In the genomic region with DNA sequence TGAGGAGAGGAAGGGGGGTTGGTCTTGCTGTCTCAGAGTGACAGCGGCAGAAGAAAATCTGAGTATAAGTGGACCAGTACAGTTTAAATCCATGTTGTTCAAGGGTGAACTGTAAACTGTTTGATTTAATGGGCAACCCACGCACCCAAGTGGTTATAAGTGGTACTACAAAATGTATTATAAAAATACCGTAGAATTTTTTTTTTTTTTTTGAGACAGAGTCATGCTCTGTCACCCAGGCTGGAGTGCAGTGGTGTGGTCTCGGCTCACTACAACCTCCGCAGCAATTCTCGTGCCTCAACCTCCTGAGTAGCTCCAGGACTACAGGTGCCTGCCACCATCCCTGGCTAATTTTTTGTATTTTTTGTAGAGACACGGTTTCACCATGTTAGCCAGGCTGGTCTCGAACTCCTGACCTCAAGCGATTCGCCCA, we compare ENCODE assay signal across 8 cellular contexts. TPM values are rescaled to one million over a fixed set of nuclear protein-coding genes. Genes with fewer than 3 reads are reported as not detected.
DNase-seq lines count a peak whose midpoint lies in the region; ATAC-seq, FAIRE-seq and TF ChIP-seq lines count a peak whose summit lies in the region.

No MANE protein-coding gene starts in this region.

- ATAC-seq in GM18511 (IDR thresholded peaks at IDR 0.05; ENCODE audit: unreplicated experiment) (no peak), HG02938 (IDR thresholded peaks at IDR 0.05; ENCODE audit: unreplicated experiment) (no peak)

- H3K4me3 ChIP-seq in AG09309 (ENCODE audit: control insufficient read depth, low read depth, low read length) (no peak overlapping the region), epithelial cell of proximal tubule (ENCODE audit: low read depth, low read length) (no peak overlapping the region), neutrophil (ENCODE audit: low read depth in 1 of 2, low read length in 1 of 2) (no peak overlapping the region)

- peaks cover 18 to 25% of the 10 kb centered on the region in 2 experiments for H3K4me1 ChIP-seq in neutrophil (ENCODE audit: control insufficient read depth in 1 of 2, insufficient read depth in 1 of 2, low read depth in 1 of 2, low read length in 1 of 2)

- H3K36me3 ChIP-seq in neutrophil: peaks cover 16% of the 10 kb centered on the region

- no peak for FAIRE-seq in GM12891 (lab: Jason Lieb, UNC)

- H3K9me3 ChIP-seq in neutrophil: no peaks in the 10 kb centered on the region

- DNase-seq in AG09309 (ENCODE audit: low read depth) (peak; percentile 32), GM12891 (ENCODE audit: insufficient read length, low spot score) (no peak), NCI-H2196 (lab: John Stamatoyannopoulos, UW; ENCODE audit: unreplicated experiment) (peak; percentile 58), epithelial cell of proximal tubule (ENCODE audit: low read depth) (no peak)
- DNase-seq in activated CD4-positive, alpha-beta T cell treated with anti-CD3 and anti-CD28 coated beads for 4 hours: peak; percentile 35 to 39

- H3K27me3 ChIP-seq in neutrophil: no peaks in the 10 kb centered on the region

- H3K27ac ChIP-seq in neutrophil: no peak overlapping the region

- peak; percentile 43 for TF ChIP-seq CTCF in AG09309 (IDR thresholded peaks at IDR 0.05; ENCODE audit: control insufficient read depth, insufficient read depth, low read depth, low read length, missing control alignments)
- peak; percentile 54 for TF ChIP-seq CTCF in epithelial cell of proximal tubule (conservative IDR thresholded peaks at IDR 0.05; ENCODE audit: low read depth, low read length)
- TF ChIP-seq CTCF in neutrophil (IDR thresholded peaks at IDR 0.05): peak; percentile 54

- no peak for TF ChIP-seq POLR2A in GM12891 (IDR thresholded peaks at IDR 0.05; ENCODE audit: low read depth, low read length)

TF ChIP-seq in GM12891, 5 proteins besides CTCF, POLR2A, EP300 and RAD21:
- TF ChIP-seq TAF1 (IDR thresholded peaks at IDR 0.05; ENCODE audit: low read depth, low read length) (no peak), POLR2AphosphoS5 (IDR thresholded peaks at IDR 0.05; ENCODE audit: low read depth, low read length) (no peak), PAX5 (IDR thresholded peaks at IDR 0.05; ENCODE audit: insufficient read depth, low read length, severe bottlenecking) (peak; percentile 16)
TF ChIP-seq in GM12891: peak in this region for 1.

RNA-seq across cellular contexts. Expression of a gene that starts 2.1 kb away (rescaled TPM):
- 51.2 TPM for polyA plus RNA-seq in GM12891 (2012; ENCODE audit: low read depth, missing spikeins)
- total RNA-seq in epithelial cell of proximal tubule: 30.4 and 42.3 TPM in 2 replicates

RNA-seq across cellular contexts. Expression of a gene that starts 40.1 kb away (rescaled TPM):
- polyA plus RNA-seq in GM12891 (2012; ENCODE audit: low read depth, missing spikeins): 13.1 TPM
- total RNA-seq in epithelial cell of proximal tubule: 9.7 and 26.3 TPM in 2 replicates

Comparison
In these comparisons a context has a peak if more than half of its experiments do, and no peak if none do; other contexts are left out.
1. DNase-seq: peak in AG09309 (single experiment), NCI-H2196 (single experiment) and activated CD4-positive, alpha-beta T cell treated with anti-CD3 and anti-CD28 coated beads for 4 hours (2 of 2); none in GM12891 (single experiment) and epithelial cell of proximal tubule (single experiment).
2. Peak in every context shown above with its lines, with median percentiles within 50 percentile points of each other: CTCF ChIP-seq.